In genomic region chr12:46154221-46154975, GRCh38 we compare ENCODE assay signal across 12 cellular contexts.
A peak's percentile ranks its signal among the peaks of the same experiment; 100 is the strongest.
DNase-seq lines count a peak whose midpoint lies in the region; ATAC-seq, FAIRE-seq and TF ChIP-seq lines count a peak whose summit lies in the region.
"Had no signal": no experiment of that assay in that cellular context is flagged by ENCODE, and none has a peak within 500 bp of the region (broad histone marks: within the 10 kb centered on the region; RNA-seq: fewer than 3 reads in every experiment).

No MANE protein-coding gene starts in this region.

- H3K4me3 ChIP-seq in astrocyte of the spinal cord (ENCODE audit: low read depth, low read length) (no peak overlapping the region), keratinocyte (ENCODE audit: control insufficient read depth in 2 of 3, extremely low read depth in 1 of 3, insufficient read depth in 2 of 3, low read depth in 1 of 3, low read length in 3 of 3) (no peak overlapping the region), aorta (ENCODE audit: low read length in 2 of 2) (no peak overlapping the region)
- H3K4me3 ChIP-seq: BLaER1 had no signal

- H2AFZ ChIP-seq in keratinocyte (ENCODE audit: control insufficient read depth, low read length), result no peak overlapping the region

- H3K27me3 ChIP-seq in keratinocyte (ENCODE audit: control insufficient read depth, extremely low read depth, insufficient read depth, low read length) (no peaks in the 10 kb centered on the region), aorta (ENCODE audit: control insufficient read depth in 1 of 2, insufficient read depth in 2 of 2, low read length in 1 of 2) (no peaks in the 10 kb centered on the region)
- H3K27me3 ChIP-seq: BLaER1 had no signal

- H3K27ac ChIP-seq in keratinocyte (ENCODE audit: control insufficient read depth, insufficient read depth, low read length) (peak overlapping the region; percentile 33), aorta (ENCODE audit: low read depth in 1 of 2, low read length in 2 of 2) (no peak overlapping the region)
- H3K27ac ChIP-seq: BLaER1 had no signal

- in situ Hi-C loops in astrocyte of the spinal cord (cut with HindIII; ENCODE audit: low sequenced_read_pairs), result no loop called here

- TF ChIP-seq CTCF in astrocyte of the spinal cord (IDR thresholded peaks at IDR 0.05; ENCODE audit: low read depth, low read length) (no peak), keratinocyte (optimal IDR thresholded peaks at IDR 0.05 in 1 of 3, IDR thresholded peaks at IDR 0.05 in 1 of 3, conservative IDR thresholded peaks at IDR 0.05 in 1 of 3; ENCODE audit: extremely low read depth in 1 of 3, insufficient read depth in 2 of 3, low read length in 3 of 3) (no peak)

- H4K20me1 ChIP-seq in keratinocyte (ENCODE audit: control insufficient read depth, extremely low read depth, insufficient read depth, low read length), result no peaks in the 10 kb centered on the region
- H4K20me1 ChIP-seq: BLaER1 had no signal

- intact Hi-C loops in aorta (cut with DNase I), result loop anchor here (10.0 kb wide), 2 partner anchors 210 to 510 kb away; no protein-coding TSS in a partner anchor

- FAIRE-seq in keratinocyte (lab: Jason Lieb, UNC) (peak; percentile 69), frontal cortex (lab: Jason Lieb, UNC) (no peak)

- H3K4me1 ChIP-seq in keratinocyte (ENCODE audit: control insufficient read depth, extremely low read depth, insufficient read depth, low read length), result peaks cover 13% of the 10 kb centered on the region
- peaks cover 0 to 3% of the 10 kb centered on the region in 2 donors for H3K4me1 ChIP-seq in aorta (ENCODE audit: control insufficient read depth in 1 of 2, insufficient read depth in 2 of 2, low read length in 2 of 2)

- H3K9ac ChIP-seq in keratinocyte (ENCODE audit: control insufficient read depth, extremely low read depth, insufficient read depth, low read length), result no peak overlapping the region
- H3K9ac ChIP-seq: BLaER1 had no signal

- DNase-seq in AG08395 (ENCODE audit: low spot score), result peak; percentile 52
- DNase-seq in HS-5 (ENCODE audit: low read depth), result peak; percentile 49
- DNase-seq in astrocyte of the spinal cord (ENCODE audit: low read depth, low spot score), result peak; percentile 51
- peak; percentile 15 for DNase-seq in keratinocyte (ENCODE audit: low read depth, low spot score)
- no peak for DNase-seq in MV-4-11 (lab: John Stamatoyannopoulos, UW)
- no peak for DNase-seq in aorta
- DNase-seq in activated gamma-delta T cell treated with Interleukin-2 at 50 U/mL for 16 hours, result no peak
- no peak for DNase-seq in frontal cortex (ENCODE audit: low spot score in 2 of 2)
- DNase-seq: activated naive CD8-positive, alpha-beta T cell treated with anti-CD3 and anti-CD28 coated beads for 36 hours; NK-92 treated with Interleukin-12 subunit alpha and Interleukin-12 subunit beta, amount 100 ng/mL, for 24 hours; T-helper 17 cell had no signal

- ATAC-seq in aorta (ENCODE audit: low FRiP score), result no peak
- ATAC-seq: T-helper 17 cell had no signal

- H3K9me1 ChIP-seq in keratinocyte (ENCODE audit: control insufficient read depth, extremely low read depth, insufficient read depth, low read length), result no peaks in the 10 kb centered on the region

- dilution Hi-C loops in keratinocyte (cut with MboI; ENCODE audit: extremely low pct_ligation_motif_present, low sequenced_read_pairs), result no loop called here

- WGBS in aorta, 2 donors, result 51 to 52% methylated on average over 2 of the region's 2 CpGs

- no peaks in the 10 kb centered on the region for H3K79me2 ChIP-seq in keratinocyte (ENCODE audit: control insufficient read depth, insufficient read depth, low read length)

- no peaks in the 10 kb centered on the region for H3K9me3 ChIP-seq in keratinocyte (ENCODE audit: control insufficient read depth, low read depth, low read length)
- no peaks in the 10 kb centered on the region for H3K9me3 ChIP-seq in aorta (ENCODE audit: control insufficient read depth, low read length)

- H3K4me2 ChIP-seq in keratinocyte (ENCODE audit: control insufficient read depth, extremely low read depth, insufficient read depth, low read depth, low read length), result no peak overlapping the region
- H3K4me2 ChIP-seq: BLaER1 had no signal

- no peaks in the 10 kb centered on the region for H3K36me3 ChIP-seq in keratinocyte (ENCODE audit: control insufficient read depth in 2 of 2, extremely low read depth in 1 of 2, insufficient read depth in 2 of 2, low read length in 2 of 2)
- no peaks in the 10 kb centered on the region for H3K36me3 ChIP-seq in aorta (ENCODE audit: control insufficient read depth in 1 of 2, insufficient read depth in 2 of 2, low read length in 1 of 2)
- H3K36me3 ChIP-seq: BLaER1 had no signal

Comparison
In these comparisons a context has a peak if more than half of its experiments do, and no peak if none do; other contexts are left out.
1. DNase-seq: peak in AG08395 (single experiment), HS-5 (single experiment), astrocyte of the spinal cord (single experiment) and keratinocyte (single experiment); none in MV-4-11 (single experiment), aorta (0 of 2), activated gamma-delta T cell treated with Interleukin-2 at 50 U/mL for 16 hours (single experiment) and frontal cortex (0 of 2).